In the genomic region with DNA sequence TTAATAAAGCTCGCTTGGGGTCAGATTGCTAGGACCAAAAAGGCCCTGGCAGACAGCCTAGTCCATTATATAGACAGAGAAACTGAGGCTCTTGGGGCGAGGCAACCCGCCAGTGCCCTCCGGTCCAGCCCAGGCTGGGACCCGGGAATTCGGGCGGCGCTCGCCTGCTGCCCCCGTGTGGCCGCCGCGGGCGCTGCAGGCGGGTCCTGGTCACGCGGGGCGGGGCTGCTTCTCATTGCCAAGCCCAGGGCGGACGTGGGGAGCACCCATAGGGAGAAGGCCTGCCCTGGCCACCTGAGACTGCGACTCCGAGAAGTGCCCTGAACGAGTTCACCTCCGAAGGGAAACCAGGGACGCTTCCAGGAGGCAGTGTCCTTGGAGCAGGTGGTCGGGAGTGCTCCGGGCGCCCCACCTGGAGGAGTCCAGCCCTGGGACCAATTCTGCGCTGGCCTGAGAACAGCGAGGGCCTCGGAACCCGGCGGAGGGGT, we compare ENCODE assay signal across 8 cellular contexts. TPM values are rescaled to one million over a fixed set of nuclear protein-coding genes. Genes with fewer than 3 reads are reported as not detected.
A peak's percentile ranks its signal among the peaks of the same experiment; 100 is the strongest.
DNase-seq lines count a peak whose midpoint lies in the region; ATAC-seq and TF ChIP-seq lines count a peak whose summit lies in the region.

No MANE protein-coding gene starts in this region.

- peaks cover 2% of the 10 kb centered on the region for H3K4me1 Mint-ChIP-seq in T-helper 17 cell

- no peaks in the 10 kb centered on the region for H3K79me2 ChIP-seq in DND-41 (ENCODE audit: insufficient read depth, low read length)

- ATAC-seq in DND-41 (ENCODE audit: insufficient read depth, low read depth) (peak; percentile 92), T-helper 17 cell (peak; percentile 93), GM18511 (IDR thresholded peaks at IDR 0.05; ENCODE audit: unreplicated experiment) (no peak), GM18505 (IDR thresholded peaks at IDR 0.05; ENCODE audit: unreplicated experiment) (no peak)

- DNase-seq in DND-41, result peak; percentile 66
- peak; percentile 66 for DNase-seq in HPDE6-E6E7 (ENCODE audit: extremely low spot score)
- DNase-seq in T-helper 17 cell, result peak; percentile 56 to 75 (median 67)
- peak; percentile 28 for DNase-seq in amniotic epithelial cell (ENCODE audit: low read depth)
- peak; percentile 75 for DNase-seq in hepatic stellate cell (ENCODE audit: low spot score)
- peak; percentile 24 for DNase-seq in smooth muscle cell of the brain vasculature (ENCODE audit: low read depth, low spot score)

- H3K4me3 ChIP-seq in DND-41 (ENCODE audit: low read depth in 1 of 2, low read length in 2 of 2), result no peak overlapping the region

- peak; percentile 95 for TF ChIP-seq CTCF in DND-41 (IDR thresholded peaks at IDR 0.05; ENCODE audit: borderline replicate concordance, extremely low read depth, low read length, poor library complexity, severe bottlenecking)

- no peak overlapping the region for H3K27ac Mint-ChIP-seq in T-helper 17 cell

- no peaks in the 10 kb centered on the region; the same call in 1 of the 2 replicates for H3K36me3 ChIP-seq in DND-41 (ENCODE audit: insufficient read depth, low read length)

- H3K9ac ChIP-seq in DND-41 (ENCODE audit: low read depth, low read length), result no peak overlapping the region

- no peaks in the 10 kb centered on the region for H3K36me3 Mint-ChIP-seq in T-helper 17 cell (ENCODE audit: low read depth)

- TF ChIP-seq POLR2A in GM18505 (IDR thresholded peaks at IDR 0.05; ENCODE audit: borderline replicate concordance, extremely low read depth, insufficient read depth, insufficient read length), result no peak

- no peak overlapping the region for H3K27ac ChIP-seq in DND-41 (ENCODE audit: low read length)

- no peak overlapping the region for H2AFZ ChIP-seq in DND-41 (ENCODE audit: low read depth, low read length)

- H3K4me2 ChIP-seq in DND-41 (ENCODE audit: insufficient read depth, low read length), result no peak overlapping the region

- no peaks in the 10 kb centered on the region for H3K27me3 Mint-ChIP-seq in T-helper 17 cell

- no peaks in the 10 kb centered on the region for H3K4me1 ChIP-seq in DND-41 (ENCODE audit: insufficient read depth, low read length)

- H4K20me1 ChIP-seq in DND-41 (ENCODE audit: insufficient read depth, low read length), result peaks cover 4% of the 10 kb centered on the region; the same call in 1 of the 2 replicates

- no peak overlapping the region for H3K4me3 Mint-ChIP-seq in T-helper 17 cell

- no peaks in the 10 kb centered on the region for H3K27me3 ChIP-seq in DND-41 (ENCODE audit: insufficient read depth, low read length, poor library complexity)

- no peaks in the 10 kb centered on the region for H3K9me3 ChIP-seq in DND-41 (ENCODE audit: insufficient read depth, low read length, severe bottlenecking)
- H3K9me3 ChIP-seq in T-helper 17 cell (ENCODE audit: control insufficient read depth, low read length, poor library complexity, severe bottlenecking), result no peaks in the 10 kb centered on the region

RNA-seq across cellular contexts. Expression of a gene that starts 36.0 kb away (rescaled TPM):
- total RNA-seq in T-helper 17 cell, result 100 to 1,000 TPM; 157 to 174 TPM

Comparison
In these comparisons a context has a peak if more than half of its experiments do, and no peak if none do; other contexts are left out.
1. ATAC-seq: peak in DND-41 (single experiment) and T-helper 17 cell (single experiment); none in GM18511 (single experiment) and GM18505 (single experiment).
2. DNase-seq: peak in every context shown above with its lines; median percentile 75 in hepatic stellate cell; 67 in T-helper 17 cell; 66 in DND-41; 66 in HPDE6-E6E7; 28 in amniotic epithelial cell; 24 in smooth muscle cell of the brain vasculature.